In the genomic region with DNA sequence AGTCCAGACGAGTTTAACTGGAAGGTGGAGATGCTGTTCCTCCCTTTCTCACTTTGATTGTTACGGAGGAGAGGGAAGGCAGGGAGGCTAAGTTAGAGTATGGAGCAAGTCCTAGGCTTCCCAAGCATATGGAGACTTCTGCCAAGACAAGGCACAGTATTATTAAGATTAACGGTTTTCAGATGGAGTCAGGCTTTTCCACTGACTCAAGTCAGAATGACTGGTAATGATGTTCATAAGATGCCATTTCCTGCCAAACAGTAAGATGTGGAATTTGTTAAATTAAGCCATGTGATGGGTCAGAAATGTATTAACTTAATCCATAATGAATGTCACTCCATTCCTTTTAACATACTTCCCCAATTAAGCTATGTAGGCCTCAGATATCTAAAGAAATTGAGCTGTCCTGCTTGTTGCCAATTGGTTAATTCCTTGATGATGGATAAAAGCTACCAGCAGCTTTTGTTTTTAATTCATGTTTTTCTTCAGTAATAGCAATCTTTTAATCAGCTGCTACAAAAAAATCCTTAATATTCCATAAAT, we compare ENCODE assay signal across 26 cellular contexts.
"Had no signal": no experiment of that assay in that cellular context is flagged by ENCODE, and none has a peak within 500 bp of the region (broad histone marks: within the 10 kb centered on the region; RNA-seq: fewer than 3 reads in every experiment).

No MANE protein-coding gene starts in this region.

- H3K4me1 ChIP-seq: ascending aorta, prostate gland, stomach, testis had no signal

- H3K27me3 ChIP-seq: ascending aorta, stomach, testis had no signal

- H3K27me3 Mint-ChIP-seq: activated CD4-positive, alpha-beta T cell treated with anti-CD3 and anti-CD28 coated beads, Interleukin-2, amount 10 ng/mL, durations not matched to agents 7 days and 5 days; activated naive CD4-positive, alpha-beta T cell treated with anti-CD3 and anti-CD28 coated beads, Interleukin-2, amount 10 ng/mL, durations not matched to agents 7 days and 5 days; activated naive CD8-positive, alpha-beta T cell treated with anti-CD3 and anti-CD28 coated beads, Interleukin-2, amount 50 U/mL, for 24 hours had no signal

- ATAC-seq: activated CD4-positive, CD25-positive, alpha-beta regulatory T cell treated with anti-CD3 and anti-CD28 coated beads, Interleukin-2, amount 50 U/mL, for 24 hours; activated CD8-positive, alpha-beta T cell treated with anti-CD3 and anti-CD28 coated beads, Interleukin-2, amount 10 ng/mL, durations not matched to agents 7 days and 5 days; activated naive CD8-positive, alpha-beta T cell treated with anti-CD3 and anti-CD28 coated beads, Interleukin-2, amount 50 U/mL, for 24 hours; left cardiac atrium; naive thymus-derived CD8-positive, alpha-beta T cell; right cardiac atrium; stimulated activated effector memory CD8-positive, alpha-beta T cell treated with anti-CD3 and anti-CD28 coated beads, Interleukin-12 subunit alpha, Interleukin-12 subunit beta, amount 100 ng/mL, for 72 hours had no signal

- H3K4me3 Mint-ChIP-seq: activated CD4-positive, alpha-beta T cell treated with anti-CD3 and anti-CD28 coated beads, Interleukin-2, amount 10 ng/mL, durations not matched to agents 7 days and 5 days; activated CD8-positive, alpha-beta T cell treated with anti-CD3 and anti-CD28 coated beads, Interleukin-2, amount 10 ng/mL, durations not matched to agents 7 days and 5 days; activated naive CD4-positive, alpha-beta T cell treated with anti-CD3 and anti-CD28 coated beads, Interleukin-2, amount 10 ng/mL, durations not matched to agents 7 days and 5 days; activated naive CD8-positive, alpha-beta T cell treated with anti-CD3 and anti-CD28 coated beads, Interleukin-2, amount 50 U/mL, for 24 hours; naive thymus-derived CD8-positive, alpha-beta T cell; stimulated activated effector memory CD8-positive, alpha-beta T cell treated with anti-CD3 and anti-CD28 coated beads, Interleukin-12 subunit alpha, Interleukin-12 subunit beta, amount 100 ng/mL, for 72 hours; type B pancreatic cell had no signal

- H3K36me3 Mint-ChIP-seq: activated naive CD4-positive, alpha-beta T cell treated with anti-CD3 and anti-CD28 coated beads, Interleukin-2, amount 10 ng/mL, durations not matched to agents 7 days and 5 days; naive thymus-derived CD8-positive, alpha-beta T cell; stimulated activated effector memory CD8-positive, alpha-beta T cell treated with anti-CD3 and anti-CD28 coated beads, Interleukin-12 subunit alpha, Interleukin-12 subunit beta, amount 100 ng/mL, for 72 hours; type B pancreatic cell had no signal

- H3K27ac Mint-ChIP-seq: activated CD4-positive, alpha-beta T cell treated with anti-CD3 and anti-CD28 coated beads, Interleukin-2, amount 10 ng/mL, durations not matched to agents 7 days and 5 days; activated CD8-positive, alpha-beta T cell treated with anti-CD3 and anti-CD28 coated beads, Interleukin-2, amount 10 ng/mL, durations not matched to agents 7 days and 5 days; activated naive CD4-positive, alpha-beta T cell treated with anti-CD3 and anti-CD28 coated beads, Interleukin-2, amount 10 ng/mL, durations not matched to agents 7 days and 5 days; activated naive CD8-positive, alpha-beta T cell treated with anti-CD3 and anti-CD28 coated beads, Interleukin-2, amount 50 U/mL, for 24 hours; naive thymus-derived CD8-positive, alpha-beta T cell; stimulated activated effector memory CD8-positive, alpha-beta T cell treated with anti-CD3 and anti-CD28 coated beads, Interleukin-12 subunit alpha, Interleukin-12 subunit beta, amount 100 ng/mL, for 72 hours; type B pancreatic cell had no signal

- H3K36me3 ChIP-seq: ascending aorta, prostate gland, stomach had no signal

- H3K4me1 Mint-ChIP-seq: activated CD4-positive, alpha-beta T cell treated with anti-CD3 and anti-CD28 coated beads, Interleukin-2, amount 10 ng/mL, durations not matched to agents 7 days and 5 days; activated naive CD4-positive, alpha-beta T cell treated with anti-CD3 and anti-CD28 coated beads, Interleukin-2, amount 10 ng/mL, durations not matched to agents 7 days and 5 days; activated naive CD8-positive, alpha-beta T cell treated with anti-CD3 and anti-CD28 coated beads, Interleukin-2, amount 50 U/mL, for 24 hours; stimulated activated effector memory CD8-positive, alpha-beta T cell treated with anti-CD3 and anti-CD28 coated beads, Interleukin-12 subunit alpha, Interleukin-12 subunit beta, amount 100 ng/mL, for 72 hours had no signal

- H3K9me3 ChIP-seq: ascending aorta, prostate gland, stomach, testis had no signal

- H3K27ac ChIP-seq: ascending aorta, prostate gland, stomach, testis had no signal

- H3K4me3 ChIP-seq: ascending aorta, prostate gland, stomach, testis had no signal

- DNase-seq: activated CD4-positive, alpha-beta T cell treated with anti-CD3 and anti-CD28 coated beads, Interleukin-2, amount 10 ng/mL, durations not matched to agents 7 days and 5 days; activated CD8-positive, alpha-beta memory T cell treated with anti-CD3 and anti-CD28 coated beads, Interleukin-2, amount 50 U/mL, for 4 hours; activated CD8-positive, alpha-beta T cell treated with anti-CD3 and anti-CD28 coated beads, Interleukin-2, amount 10 ng/mL, durations not matched to agents 7 days and 5 days; activated effector memory CD4-positive, alpha-beta T cell treated with Interleukin-2 at 50 U/mL for 16 hours; activated naive CD4-positive, alpha-beta T cell treated with anti-CD3 and anti-CD28 coated beads, Interleukin-2, amount 10 ng/mL, durations not matched to agents 7 days and 5 days; activated naive CD8-positive, alpha-beta T cell treated with anti-CD3 and anti-CD28 coated beads, Interleukin-2, amount 50 U/mL, for 24 hours; activated T-cell treated with anti-CD3 and anti-CD28 coated beads, Interleukin-2, amount 50 U/mL, for 48 hours; cerebellar nuclear complex; cortex of kidney; glutamatergic neuron; hippocampal formation; left cardiac atrium; mesendoderm; naive thymus-derived CD8-positive, alpha-beta T cell; right cardiac atrium; small intestine; stimulated activated CD4-positive, alpha-beta T cell treated with anti-CD3 and anti-CD28 coated beads, Interleukin-15, amount 100 ng/mL, for 24 hours; stimulated activated CD4-positive, alpha-beta T cell treated with anti-CD3 and anti-CD28 coated beads, Interleukin-2, amount 100 ng/mL, for 48 hours; stomach; T1000; testis had no signal

- H3K9me3 Mint-ChIP-seq: activated naive CD8-positive, alpha-beta T cell treated with anti-CD3 and anti-CD28 coated beads, Interleukin-2, amount 50 U/mL, for 24 hours had no signal
